Comparison of ENCODE assay signal across 3 cellular contexts in the genomic region with DNA sequence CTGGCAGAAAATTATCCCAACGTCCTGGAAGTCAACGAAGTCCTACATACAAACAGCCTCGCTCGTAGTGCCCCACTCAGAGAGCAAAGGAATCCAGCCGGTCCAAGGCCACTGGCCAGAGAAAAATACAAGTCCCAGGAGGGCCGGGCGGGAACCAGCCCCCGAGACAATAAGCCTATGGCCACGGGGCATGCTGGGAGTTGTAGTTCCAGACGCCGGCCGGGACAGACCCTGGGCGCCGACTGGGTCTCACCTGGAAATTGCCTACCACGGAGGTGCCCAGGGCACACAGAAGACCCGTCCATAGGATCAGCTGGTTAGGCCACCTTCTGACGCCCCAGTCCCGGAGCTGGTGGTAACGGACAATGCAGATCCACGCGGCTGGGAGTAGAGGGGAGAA.
TF ChIP-seq lines count a peak whose summit lies in the region.

No MANE protein-coding gene starts in this region.

TF ChIP-seq in A549, 52 proteins besides CTCF, POLR2A, EP300 and RAD21:
- no peak for TF ChIP-seq RFX5 (IDR thresholded peaks at IDR 0.05)
- TF ChIP-seq, protein P1, sequence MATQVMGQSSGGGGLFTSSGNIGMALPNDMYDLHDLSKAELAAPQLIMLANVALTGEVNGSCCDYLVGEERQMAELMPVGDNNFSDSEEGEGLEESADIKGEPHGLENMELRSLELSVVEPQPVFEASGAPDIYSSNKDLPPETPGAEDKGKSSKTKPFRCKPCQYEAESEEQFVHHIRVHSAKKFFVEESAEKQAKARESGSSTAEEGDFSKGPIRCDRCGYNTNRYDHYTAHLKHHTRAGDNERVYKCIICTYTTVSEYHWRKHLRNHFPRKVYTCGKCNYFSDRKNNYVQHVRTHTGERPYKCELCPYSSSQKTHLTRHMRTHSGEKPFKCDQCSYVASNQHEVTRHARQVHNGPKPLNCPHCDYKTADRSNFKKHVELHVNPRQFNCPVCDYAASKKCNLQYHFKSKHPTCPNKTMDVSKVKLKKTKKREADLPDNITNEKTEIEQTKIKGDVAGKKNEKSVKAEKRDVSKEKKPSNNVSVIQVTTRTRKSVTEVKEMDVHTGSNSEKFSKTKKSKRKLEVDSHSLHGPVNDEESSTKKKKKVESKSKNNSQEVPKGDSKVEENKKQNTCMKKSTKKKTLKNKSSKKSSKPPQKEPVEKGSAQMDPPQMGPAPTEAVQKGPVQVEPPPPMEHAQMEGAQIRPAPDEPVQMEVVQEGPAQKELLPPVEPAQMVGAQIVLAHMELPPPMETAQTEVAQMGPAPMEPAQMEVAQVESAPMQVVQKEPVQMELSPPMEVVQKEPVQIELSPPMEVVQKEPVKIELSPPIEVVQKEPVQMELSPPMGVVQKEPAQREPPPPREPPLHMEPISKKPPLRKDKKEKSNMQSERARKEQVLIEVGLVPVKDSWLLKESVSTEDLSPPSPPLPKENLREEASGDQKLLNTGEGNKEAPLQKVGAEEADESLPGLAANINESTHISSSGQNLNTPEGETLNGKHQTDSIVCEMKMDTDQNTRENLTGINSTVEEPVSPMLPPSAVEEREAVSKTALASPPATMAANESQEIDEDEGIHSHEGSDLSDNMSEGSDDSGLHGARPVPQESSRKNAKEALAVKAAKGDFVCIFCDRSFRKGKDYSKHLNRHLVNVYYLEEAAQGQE (IDR thresholded peaks at IDR 0.05): no peak
- TF ChIP-seq SREBF2 (IDR thresholded peaks at IDR 0.05): no peak
- no peak for TF ChIP-seq TP53 (CRISPR knock-in tag; IDR thresholded peaks at IDR 0.05)
- TF ChIP-seq MAFK (IDR thresholded peaks at IDR 0.05; ENCODE audit: partially characterized antibody): no peak
- no peak for TF ChIP-seq RNF2 (IDR thresholded peaks at IDR 0.05; ENCODE audit: borderline replicate concordance, low read depth)
- TF ChIP-seq BHLHE40 (IDR thresholded peaks at IDR 0.05; ENCODE audit: low read depth, low read length): no peak
- TF ChIP-seq NFE2L2 (conservative IDR thresholded peaks at IDR 0.05; ENCODE audit: low read length): no peak
- TF ChIP-seq SMC3 (IDR thresholded peaks at IDR 0.05): no peak
- TF ChIP-seq CBX8 (IDR thresholded peaks at IDR 0.05): no peak
- no peak for TF ChIP-seq CBX2 (IDR thresholded peaks at IDR 0.05; ENCODE audit: borderline replicate concordance, low read depth)
- TF ChIP-seq, protein P2, sequence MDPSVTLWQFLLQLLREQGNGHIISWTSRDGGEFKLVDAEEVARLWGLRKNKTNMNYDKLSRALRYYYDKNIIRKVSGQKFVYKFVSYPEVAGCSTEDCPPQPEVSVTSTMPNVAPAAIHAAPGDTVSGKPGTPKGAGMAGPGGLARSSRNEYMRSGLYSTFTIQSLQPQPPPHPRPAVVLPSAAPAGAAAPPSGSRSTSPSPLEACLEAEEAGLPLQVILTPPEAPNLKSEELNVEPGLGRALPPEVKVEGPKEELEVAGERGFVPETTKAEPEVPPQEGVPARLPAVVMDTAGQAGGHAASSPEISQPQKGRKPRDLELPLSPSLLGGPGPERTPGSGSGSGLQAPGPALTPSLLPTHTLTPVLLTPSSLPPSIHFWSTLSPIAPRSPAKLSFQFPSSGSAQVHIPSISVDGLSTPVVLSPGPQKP (IDR thresholded peaks at IDR 0.05; ENCODE audit: low read depth, low read length): no peak
- TF ChIP-seq FOSL2 (IDR thresholded peaks at IDR 0.05): no peak
- no peak for TF ChIP-seq FOSL2 (CRISPR knock-in tag; IDR thresholded peaks at IDR 0.05)

TF ChIP-seq in HCT116, 20 proteins besides CTCF, POLR2A, EP300 and RAD21:
- TF ChIP-seq, protein P3, sequence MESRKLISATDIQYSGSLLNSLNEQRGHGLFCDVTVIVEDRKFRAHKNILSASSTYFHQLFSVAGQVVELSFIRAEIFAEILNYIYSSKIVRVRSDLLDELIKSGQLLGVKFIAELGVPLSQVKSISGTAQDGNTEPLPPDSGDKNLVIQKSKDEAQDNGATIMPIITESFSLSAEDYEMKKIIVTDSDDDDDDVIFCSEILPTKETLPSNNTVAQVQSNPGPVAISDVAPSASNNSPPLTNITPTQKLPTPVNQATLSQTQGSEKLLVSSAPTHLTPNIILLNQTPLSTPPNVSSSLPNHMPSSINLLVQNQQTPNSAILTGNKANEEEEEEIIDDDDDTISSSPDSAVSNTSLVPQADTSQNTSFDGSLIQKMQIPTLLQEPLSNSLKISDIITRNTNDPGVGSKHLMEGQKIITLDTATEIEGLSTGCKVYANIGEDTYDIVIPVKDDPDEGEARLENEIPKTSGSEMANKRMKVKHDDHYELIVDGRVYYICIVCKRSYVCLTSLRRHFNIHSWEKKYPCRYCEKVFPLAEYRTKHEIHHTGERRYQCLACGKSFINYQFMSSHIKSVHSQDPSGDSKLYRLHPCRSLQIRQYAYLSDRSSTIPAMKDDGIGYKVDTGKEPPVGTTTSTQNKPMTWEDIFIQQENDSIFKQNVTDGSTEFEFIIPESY (IDR thresholded peaks at IDR 0.05; ENCODE audit: extremely low read depth, insufficient replicate concordance, low read length): no peak
- TF ChIP-seq YY1 (IDR thresholded peaks at IDR 0.05; ENCODE audit: extremely low read depth, insufficient replicate concordance, low read depth, low read length) (no peak), JUND (IDR thresholded peaks at IDR 0.05) (no peak), CBX3 (IDR thresholded peaks at IDR 0.05; ENCODE audit: low read depth) (no peak), SRF (IDR thresholded peaks at IDR 0.05; ENCODE audit: low read depth) (no peak), EZH2phosphoT487 (IDR thresholded peaks at IDR 0.05; ENCODE audit: borderline replicate concordance) (no peak), CEBPB (IDR thresholded peaks at IDR 0.05; ENCODE audit: low read depth) (no peak)
- TF ChIP-seq, protein P4, sequence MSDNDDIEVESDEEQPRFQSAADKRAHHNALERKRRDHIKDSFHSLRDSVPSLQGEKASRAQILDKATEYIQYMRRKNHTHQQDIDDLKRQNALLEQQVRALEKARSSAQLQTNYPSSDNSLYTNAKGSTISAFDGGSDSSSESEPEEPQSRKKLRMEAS (IDR thresholded peaks at IDR 0.05): no peak

TF ChIP-seq in K562, 482 proteins besides CTCF, POLR2A, EP300 and RAD21 (continues in another document):
- TF ChIP-seq MBD2 (IDR thresholded peaks at IDR 0.05; ENCODE audit: borderline replicate concordance, low read depth) (0 out of 2 replicates have a peak, but pooled peaks have one; percentile 63), CAMTA2 (CRISPR knock-in tag; conservative IDR thresholded peaks at IDR 0.05) (no peak), ZNF143 (CRISPR knock-in tag; IDR thresholded peaks at IDR 0.05) (peak; percentile 93), KLF1 (tag; IDR thresholded peaks at IDR 0.05) (no peak), NCOA4 (IDR thresholded peaks at IDR 0.05; ENCODE audit: partially characterized antibody) (no peak), HCFC1 (IDR thresholded peaks at IDR 0.05; ENCODE audit: low read depth, low read length) (peak; percentile 98)
- TF ChIP-seq, protein P5, sequence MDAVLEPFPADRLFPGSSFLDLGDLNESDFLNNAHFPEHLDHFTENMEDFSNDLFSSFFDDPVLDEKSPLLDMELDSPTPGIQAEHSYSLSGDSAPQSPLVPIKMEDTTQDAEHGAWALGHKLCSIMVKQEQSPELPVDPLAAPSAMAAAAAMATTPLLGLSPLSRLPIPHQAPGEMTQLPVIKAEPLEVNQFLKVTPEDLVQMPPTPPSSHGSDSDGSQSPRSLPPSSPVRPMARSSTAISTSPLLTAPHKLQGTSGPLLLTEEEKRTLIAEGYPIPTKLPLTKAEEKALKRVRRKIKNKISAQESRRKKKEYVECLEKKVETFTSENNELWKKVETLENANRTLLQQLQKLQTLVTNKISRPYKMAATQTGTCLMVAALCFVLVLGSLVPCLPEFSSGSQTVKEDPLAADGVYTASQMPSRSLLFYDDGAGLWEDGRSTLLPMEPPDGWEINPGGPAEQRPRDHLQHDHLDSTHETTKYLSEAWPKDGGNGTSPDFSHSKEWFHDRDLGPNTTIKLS (IDR thresholded peaks at IDR 0.05; ENCODE audit: borderline replicate concordance, low read depth): peak; percentile 71; the same call in 1 of the 2 replicates
- TF ChIP-seq, protein P6, sequence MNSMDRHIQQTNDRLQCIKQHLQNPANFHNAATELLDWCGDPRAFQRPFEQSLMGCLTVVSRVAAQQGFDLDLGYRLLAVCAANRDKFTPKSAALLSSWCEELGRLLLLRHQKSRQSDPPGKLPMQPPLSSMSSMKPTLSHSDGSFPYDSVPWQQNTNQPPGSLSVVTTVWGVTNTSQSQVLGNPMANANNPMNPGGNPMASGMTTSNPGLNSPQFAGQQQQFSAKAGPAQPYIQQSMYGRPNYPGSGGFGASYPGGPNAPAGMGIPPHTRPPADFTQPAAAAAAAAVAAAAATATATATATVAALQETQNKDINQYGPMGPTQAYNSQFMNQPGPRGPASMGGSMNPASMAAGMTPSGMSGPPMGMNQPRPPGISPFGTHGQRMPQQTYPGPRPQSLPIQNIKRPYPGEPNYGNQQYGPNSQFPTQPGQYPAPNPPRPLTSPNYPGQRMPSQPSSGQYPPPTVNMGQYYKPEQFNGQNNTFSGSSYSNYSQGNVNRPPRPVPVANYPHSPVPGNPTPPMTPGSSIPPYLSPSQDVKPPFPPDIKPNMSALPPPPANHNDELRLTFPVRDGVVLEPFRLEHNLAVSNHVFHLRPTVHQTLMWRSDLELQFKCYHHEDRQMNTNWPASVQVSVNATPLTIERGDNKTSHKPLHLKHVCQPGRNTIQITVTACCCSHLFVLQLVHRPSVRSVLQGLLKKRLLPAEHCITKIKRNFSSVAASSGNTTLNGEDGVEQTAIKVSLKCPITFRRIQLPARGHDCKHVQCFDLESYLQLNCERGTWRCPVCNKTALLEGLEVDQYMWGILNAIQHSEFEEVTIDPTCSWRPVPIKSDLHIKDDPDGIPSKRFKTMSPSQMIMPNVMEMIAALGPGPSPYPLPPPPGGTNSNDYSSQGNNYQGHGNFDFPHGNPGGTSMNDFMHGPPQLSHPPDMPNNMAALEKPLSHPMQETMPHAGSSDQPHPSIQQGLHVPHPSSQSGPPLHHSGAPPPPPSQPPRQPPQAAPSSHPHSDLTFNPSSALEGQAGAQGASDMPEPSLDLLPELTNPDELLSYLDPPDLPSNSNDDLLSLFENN (IDR thresholded peaks at IDR 0.05; ENCODE audit: low read depth in 2 of 2, low read length in 2 of 2): 0 out of 4 replicates have a peak, but pooled peaks of 1 of the 2 experiments have one; percentile 21
- TF ChIP-seq, protein P7, sequence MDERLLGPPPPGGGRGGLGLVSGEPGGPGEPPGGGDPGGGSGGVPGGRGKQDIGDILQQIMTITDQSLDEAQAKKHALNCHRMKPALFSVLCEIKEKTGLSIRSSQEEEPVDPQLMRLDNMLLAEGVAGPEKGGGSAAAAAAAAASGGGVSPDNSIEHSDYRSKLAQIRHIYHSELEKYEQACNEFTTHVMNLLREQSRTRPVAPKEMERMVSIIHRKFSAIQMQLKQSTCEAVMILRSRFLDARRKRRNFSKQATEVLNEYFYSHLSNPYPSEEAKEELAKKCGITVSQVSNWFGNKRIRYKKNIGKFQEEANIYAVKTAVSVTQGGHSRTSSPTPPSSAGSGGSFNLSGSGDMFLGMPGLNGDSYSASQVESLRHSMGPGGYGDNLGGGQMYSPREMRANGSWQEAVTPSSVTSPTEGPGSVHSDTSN (CRISPR knock-in tag; IDR thresholded peaks at IDR 0.05; ENCODE audit: low read depth): no peak
- TF ChIP-seq, protein P7 (tag; conservative IDR thresholded peaks at IDR 0.05; ENCODE audit: low read depth): no peak
- TF ChIP-seq, protein P8, sequence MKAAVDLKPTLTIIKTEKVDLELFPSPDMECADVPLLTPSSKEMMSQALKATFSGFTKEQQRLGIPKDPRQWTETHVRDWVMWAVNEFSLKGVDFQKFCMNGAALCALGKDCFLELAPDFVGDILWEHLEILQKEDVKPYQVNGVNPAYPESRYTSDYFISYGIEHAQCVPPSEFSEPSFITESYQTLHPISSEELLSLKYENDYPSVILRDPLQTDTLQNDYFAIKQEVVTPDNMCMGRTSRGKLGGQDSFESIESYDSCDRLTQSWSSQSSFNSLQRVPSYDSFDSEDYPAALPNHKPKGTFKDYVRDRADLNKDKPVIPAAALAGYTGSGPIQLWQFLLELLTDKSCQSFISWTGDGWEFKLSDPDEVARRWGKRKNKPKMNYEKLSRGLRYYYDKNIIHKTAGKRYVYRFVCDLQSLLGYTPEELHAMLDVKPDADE (conservative IDR thresholded peaks at IDR 0.05; ENCODE audit: control insufficient read depth, low read depth, low read length): peak; percentile 94
- TF ChIP-seq, protein P9, sequence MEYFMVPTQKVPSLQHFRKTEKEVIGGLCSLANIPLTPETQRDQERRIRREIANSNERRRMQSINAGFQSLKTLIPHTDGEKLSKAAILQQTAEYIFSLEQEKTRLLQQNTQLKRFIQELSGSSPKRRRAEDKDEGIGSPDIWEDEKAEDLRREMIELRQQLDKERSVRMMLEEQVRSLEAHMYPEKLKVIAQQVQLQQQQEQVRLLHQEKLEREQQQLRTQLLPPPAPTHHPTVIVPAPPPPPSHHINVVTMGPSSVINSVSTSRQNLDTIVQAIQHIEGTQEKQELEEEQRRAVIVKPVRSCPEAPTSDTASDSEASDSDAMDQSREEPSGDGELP (CRISPR knock-in tag; IDR thresholded peaks at IDR 0.05; ENCODE audit: borderline replicate concordance): 0 out of 2 replicates have a peak, but pooled peaks have one; percentile 15
- TF ChIP-seq, protein P10, sequence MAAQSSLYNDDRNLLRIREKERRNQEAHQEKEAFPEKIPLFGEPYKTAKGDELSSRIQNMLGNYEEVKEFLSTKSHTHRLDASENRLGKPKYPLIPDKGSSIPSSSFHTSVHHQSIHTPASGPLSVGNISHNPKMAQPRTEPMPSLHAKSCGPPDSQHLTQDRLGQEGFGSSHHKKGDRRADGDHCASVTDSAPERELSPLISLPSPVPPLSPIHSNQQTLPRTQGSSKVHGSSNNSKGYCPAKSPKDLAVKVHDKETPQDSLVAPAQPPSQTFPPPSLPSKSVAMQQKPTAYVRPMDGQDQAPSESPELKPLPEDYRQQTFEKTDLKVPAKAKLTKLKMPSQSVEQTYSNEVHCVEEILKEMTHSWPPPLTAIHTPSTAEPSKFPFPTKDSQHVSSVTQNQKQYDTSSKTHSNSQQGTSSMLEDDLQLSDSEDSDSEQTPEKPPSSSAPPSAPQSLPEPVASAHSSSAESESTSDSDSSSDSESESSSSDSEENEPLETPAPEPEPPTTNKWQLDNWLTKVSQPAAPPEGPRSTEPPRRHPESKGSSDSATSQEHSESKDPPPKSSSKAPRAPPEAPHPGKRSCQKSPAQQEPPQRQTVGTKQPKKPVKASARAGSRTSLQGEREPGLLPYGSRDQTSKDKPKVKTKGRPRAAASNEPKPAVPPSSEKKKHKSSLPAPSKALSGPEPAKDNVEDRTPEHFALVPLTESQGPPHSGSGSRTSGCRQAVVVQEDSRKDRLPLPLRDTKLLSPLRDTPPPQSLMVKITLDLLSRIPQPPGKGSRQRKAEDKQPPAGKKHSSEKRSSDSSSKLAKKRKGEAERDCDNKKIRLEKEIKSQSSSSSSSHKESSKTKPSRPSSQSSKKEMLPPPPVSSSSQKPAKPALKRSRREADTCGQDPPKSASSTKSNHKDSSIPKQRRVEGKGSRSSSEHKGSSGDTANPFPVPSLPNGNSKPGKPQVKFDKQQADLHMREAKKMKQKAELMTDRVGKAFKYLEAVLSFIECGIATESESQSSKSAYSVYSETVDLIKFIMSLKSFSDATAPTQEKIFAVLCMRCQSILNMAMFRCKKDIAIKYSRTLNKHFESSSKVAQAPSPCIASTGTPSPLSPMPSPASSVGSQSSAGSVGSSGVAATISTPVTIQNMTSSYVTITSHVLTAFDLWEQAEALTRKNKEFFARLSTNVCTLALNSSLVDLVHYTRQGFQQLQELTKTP (IDR thresholded peaks at IDR 0.05; ENCODE audit: low read depth in 1 of 2, partially characterized antibody in 2 of 2): peak in 1 of 2 experiments; percentile 98
